ENCODE assay signal across 8 cellular contexts in genomic region chr14:104799657-104800599, GRCh38. TPM values are rescaled to one million over a fixed set of nuclear protein-coding genes. Genes with fewer than 3 reads are reported as not detected.
DNase-seq lines count a peak whose midpoint lies in the region; ATAC-seq, FAIRE-seq and TF ChIP-seq lines count a peak whose summit lies in the region.

No MANE protein-coding gene starts in this region.

- peak overlapping the region; percentile 79 for H3K4me3 Mint-ChIP-seq in CD4-positive, alpha-beta T cell

- POLR2A ChIA-PET in CD4-positive, alpha-beta T cell (lab: Charles Lee): interaction anchor here (0.7 to 2.6 kb wide), 21 partner anchors 7 to 690 kb away, joined by 3 to 30 read pairs (median 3); partner anchors contain the start of genes ADSS1, CDCA4, GPR132 and INF2

- no peak overlapping the region for H3K9ac ChIP-seq in keratinocyte (ENCODE audit: control insufficient read depth, extremely low read depth, insufficient read depth, low read length)

- peak overlapping the region; percentile 10 for H3K4me2 ChIP-seq in keratinocyte (ENCODE audit: control insufficient read depth, extremely low read depth, insufficient read depth, low read depth, low read length)

- no peaks in the 10 kb centered on the region for H3K36me3 Mint-ChIP-seq in CD4-positive, alpha-beta T cell (ENCODE audit: low read depth)

- no peak overlapping the region for H2AFZ ChIP-seq in keratinocyte (ENCODE audit: control insufficient read depth, low read length)

- TF ChIP-seq CTCF in CD4-positive, alpha-beta T cell (IDR thresholded peaks at IDR 0.05): peak; percentile 10
- TF ChIP-seq CTCF in LNCaP clone FGC (IDR thresholded peaks at IDR 0.05; ENCODE audit: control insufficient read depth, extremely low read depth, insufficient read depth) (peak; percentile 39), keratinocyte (optimal IDR thresholded peaks at IDR 0.05 in 1 of 3, IDR thresholded peaks at IDR 0.05 in 1 of 3, conservative IDR thresholded peaks at IDR 0.05 in 1 of 3; ENCODE audit: extremely low read depth in 1 of 3, insufficient read depth in 2 of 3, low read length in 3 of 3) (peak in 1 of 3 experiments; percentile 30)

- H3K9me3 ChIP-seq in CD4-positive, alpha-beta T cell (ENCODE audit: control insufficient read depth, low read length): no peaks in the 10 kb centered on the region
- H3K9me3 ChIP-seq in keratinocyte (ENCODE audit: control insufficient read depth, low read depth, low read length): no peaks in the 10 kb centered on the region
- no peaks in the 10 kb centered on the region for H3K9me3 ChIP-seq in SJCRH30 (replicated peaks)

- H3K27ac Mint-ChIP-seq in CD4-positive, alpha-beta T cell: peak overlapping the region; percentile 71

- DNase-seq in CD4-positive, alpha-beta T cell: peak; percentile 59 to 88 (median 79)
- DNase-seq in LNCaP clone FGC (ENCODE audit: low read depth) (no peak), keratinocyte (ENCODE audit: low read depth, low spot score) (peak; percentile 13), SJCRH30 (no peak)
- peak; percentile 65 for DNase-seq in activated CD4-positive, CD25-positive, alpha-beta regulatory T cell treated with anti-CD3 and anti-CD28 coated beads, Interleukin-2, amount 50 U/mL, for 16 hours (ENCODE audit: low read depth, low spot score)
- peak; percentile 76 for DNase-seq in central memory CD4-positive, alpha-beta T cell
- DNase-seq in stimulated activated CD4-positive, alpha-beta T cell treated with anti-CD3 and anti-CD28 coated beads, Interleukin-1b, Interleukin-23, amount 100 ng/mL, for 1 hour (ENCODE audit: low read depth in 2 of 2): peak; percentile 68 to 73

- H4K20me1 ChIP-seq in keratinocyte (ENCODE audit: control insufficient read depth, extremely low read depth, insufficient read depth, low read length): no peaks in the 10 kb centered on the region

- H3K9me1 ChIP-seq in keratinocyte (ENCODE audit: control insufficient read depth, extremely low read depth, insufficient read depth, low read length): no peaks in the 10 kb centered on the region

- H3K4me1 Mint-ChIP-seq in CD4-positive, alpha-beta T cell (ENCODE audit: low read depth): peaks cover 36% of the 10 kb centered on the region

- ATAC-seq in CD4-positive, alpha-beta T cell (ENCODE audit: poor library complexity): peak; percentile 63
- ATAC-seq in GM21367 (IDR thresholded peaks at IDR 0.05; ENCODE audit: unreplicated experiment): peak; percentile 32

- H3K27ac ChIP-seq in CD4-positive, alpha-beta T cell (ENCODE audit: low read depth, low read length): peak overlapping the region; percentile 50
- H3K27ac ChIP-seq in keratinocyte (ENCODE audit: control insufficient read depth, insufficient read depth, low read length) (no peak overlapping the region), SJCRH30 (no peak overlapping the region)

- H3K4me3 ChIP-seq in LNCaP clone FGC (ENCODE audit: low read depth, low read length) (peak overlapping the region; percentile 55), keratinocyte (ENCODE audit: control insufficient read depth in 2 of 3, extremely low read depth in 1 of 3, insufficient read depth in 2 of 3, low read depth in 1 of 3, low read length in 3 of 3) (peak overlapping the region in 1 of 3 experiments; percentile 19), SJCRH30 (no peak overlapping the region)

- H3K9me3 Mint-ChIP-seq in CD4-positive, alpha-beta T cell: no peaks in the 10 kb centered on the region

- H3K36me3 ChIP-seq in keratinocyte (ENCODE audit: control insufficient read depth in 2 of 2, extremely low read depth in 1 of 2, insufficient read depth in 2 of 2, low read length in 2 of 2): no peaks in the 10 kb centered on the region
- no peaks in the 10 kb centered on the region for H3K36me3 ChIP-seq in SJCRH30

- H3K27me3 ChIP-seq in CD4-positive, alpha-beta T cell (ENCODE audit: control insufficient read depth, insufficient read depth, low read length): no peaks in the 10 kb centered on the region
- H3K27me3 ChIP-seq in keratinocyte (ENCODE audit: control insufficient read depth, extremely low read depth, insufficient read depth, low read length): peaks cover 16% of the 10 kb centered on the region
- H3K27me3 ChIP-seq in SJCRH30: no peaks in the 10 kb centered on the region

- H3K27me3 Mint-ChIP-seq in CD4-positive, alpha-beta T cell: no peaks in the 10 kb centered on the region

- H3K4me1 ChIP-seq in keratinocyte (ENCODE audit: control insufficient read depth, extremely low read depth, insufficient read depth, low read length) (peaks cover 7% of the 10 kb centered on the region), SJCRH30 (peaks cover 26% of the 10 kb centered on the region)

- dilution Hi-C loops in keratinocyte (cut with MboI; ENCODE audit: extremely low pct_ligation_motif_present, low sequenced_read_pairs): no loop called here

- H3K79me2 ChIP-seq in keratinocyte (ENCODE audit: control insufficient read depth, insufficient read depth, low read length): peaks cover under 1% of the 10 kb centered on the region

- intact Hi-C loops in CD4-positive, alpha-beta T cell (cut with DNase I, micrococcal nuclease): loop anchor here in 1 of 2 experiments (1.0 to 10.0 kb wide), 4 partner anchors 26 to 695 kb away; partner anchors contain the start of genes SIVA1 and TEDC1

- CTCF ChIA-PET in CD4-positive, alpha-beta T cell (lab: Charles Lee): interaction anchor here (1.5 to 2.4 kb wide), 3 partner anchors 26 to 47 kb away, joined by 5 to 16 read pairs (median 14); partner anchors contain the start of gene SIVA1

- no peak for FAIRE-seq in keratinocyte (lab: Jason Lieb, UNC)

RNA-seq across cellular contexts. Expression of gene ZBTB42, which starts 1.0 kb away (rescaled TPM):
- 1 to 10 TPM; 2.9 to 3.0 TPM for total RNA-seq in CD4-positive, alpha-beta T cell
- 0.50 to 0.73 TPM (median 0.73 TPM) in 3 replicates for polyA plus RNA-seq in keratinocyte
- polyA plus RNA-seq in keratinocyte (2011; ENCODE audit: low read depth): 0.25 TPM
- 0.39 and 0.66 TPM in 2 replicates for polyA plus RNA-seq in keratinocyte (2011; cell fraction: cytosol; rRNA removed)
- polyA plus RNA-seq in keratinocyte (2011; cell fraction: nucleus; rRNA removed): 0.53 and 0.95 TPM in 2 replicates
- 0.73 and 1.2 TPM in 2 replicates for polyA plus RNA-seq in keratinocyte (2012; ENCODE audit: low replicate concordance)
- 0.96 to 1.8 TPM (median 1.4 TPM) in 3 replicates for polyA minus RNA-seq in keratinocyte
- polyA minus RNA-seq in keratinocyte (2011; cell fraction: cytosol; rRNA and poly(A)+ RNA removed): 2.1 TPM
- polyA minus RNA-seq in keratinocyte (2011; cell fraction: nucleus; rRNA and poly(A)+ RNA removed): 0.47 and 0.74 TPM in 2 replicates
- total RNA-seq in SJCRH30 (2014; rRNA removed; shearing (Covaris generic)): 0.38 and 0.48 TPM in 2 replicates

RNA-seq across cellular contexts. Expression of gene AKT1, which starts 4.4 kb away (rescaled TPM):
- total RNA-seq in CD4-positive, alpha-beta T cell: 10 to 100 TPM; 58.8 to 66.5 TPM
- 82.3 to 102 TPM (median 95.5 TPM) in 3 replicates for polyA plus RNA-seq in keratinocyte
- polyA plus RNA-seq in keratinocyte (2011; ENCODE audit: low read depth): 41.8 TPM
- polyA plus RNA-seq in keratinocyte (2011; cell fraction: cytosol; rRNA removed): 92.7 and 139 TPM in 2 replicates
- polyA plus RNA-seq in keratinocyte (2011; cell fraction: nucleus; rRNA removed): 92.9 and 114 TPM in 2 replicates
- polyA plus RNA-seq in keratinocyte (2012; ENCODE audit: low replicate concordance): 42.3 and 107 TPM in 2 replicates
- polyA minus RNA-seq in keratinocyte: 123 to 292 TPM (median 136 TPM) in 3 replicates
- polyA minus RNA-seq in keratinocyte (2011; cell fraction: cytosol; rRNA and poly(A)+ RNA removed): 216 TPM
- polyA minus RNA-seq in keratinocyte (2011; cell fraction: nucleus; rRNA and poly(A)+ RNA removed): 38.2 and 40.0 TPM in 2 replicates
- total RNA-seq in SJCRH30 (2014; rRNA removed; shearing (Covaris generic)): 160 and 164 TPM in 2 replicates

RNA-seq across cellular contexts. Expression of gene SIVA1, which starts 47.0 kb away (rescaled TPM):
- 100 to 1,000 TPM; 111 to 124 TPM for total RNA-seq in CD4-positive, alpha-beta T cell
- polyA plus RNA-seq in keratinocyte: 33.5 to 63.3 TPM (median 35.3 TPM) in 3 replicates
- 9.6 TPM for polyA plus RNA-seq in keratinocyte (2011; ENCODE audit: low read depth)
- polyA plus RNA-seq in keratinocyte (2011; cell fraction: cytosol; rRNA removed): 20.5 and 64.3 TPM in 2 replicates
- 31.3 and 53.0 TPM in 2 replicates for polyA plus RNA-seq in keratinocyte (2011; cell fraction: nucleus; rRNA removed)
- 30.1 and 57.7 TPM in 2 replicates for polyA plus RNA-seq in keratinocyte (2012; ENCODE audit: low replicate concordance)
- polyA minus RNA-seq in keratinocyte: 7.4 to 12.8 TPM (median 12.5 TPM) in 3 replicates
- 38.8 TPM for polyA minus RNA-seq in keratinocyte (2011; cell fraction: cytosol; rRNA and poly(A)+ RNA removed)
- polyA minus RNA-seq in keratinocyte (2011; cell fraction: nucleus; rRNA and poly(A)+ RNA removed): 9.2 and 11.4 TPM in 2 replicates
- 105 and 157 TPM in 2 replicates for total RNA-seq in SJCRH30 (2014; rRNA removed; shearing (Covaris generic))

Comparison
In these comparisons a context has a peak if more than half of its experiments do, and no peak if none do; other contexts are left out.
1. DNase-seq: peak in CD4-positive, alpha-beta T cell (10 of 10), activated CD4-positive, CD25-positive, alpha-beta regulatory T cell treated with anti-CD3 and anti-CD28 coated beads, Interleukin-2, amount 50 U/mL, for 16 hours (single experiment), central memory CD4-positive, alpha-beta T cell (single experiment), keratinocyte (single experiment) and stimulated activated CD4-positive, alpha-beta T cell treated with anti-CD3 and anti-CD28 coated beads, Interleukin-1b, Interleukin-23, amount 100 ng/mL, for 1 hour (2 of 2); none in LNCaP clone FGC (single experiment) and SJCRH30 (0 of 2).